15 cellular contexts compared by ENCODE assay signal in genomic region chr6:137744877-137745276, GRCh38.
DNase-seq lines count a peak whose midpoint lies in the region; ATAC-seq, FAIRE-seq and TF ChIP-seq lines count a peak whose summit lies in the region.
"Had no signal": no experiment of that assay in that cellular context is flagged by ENCODE, and none has a peak within 500 bp of the region (broad histone marks: within the 10 kb centered on the region; RNA-seq: fewer than 3 reads in every experiment).

No MANE protein-coding gene starts in this region.

- DNase-seq in GM18507 (ENCODE audit: extremely low spot score, insufficient read length, low read depth) (no peak), left cardiac atrium (no peak), SKM-1 (lab: John Stamatoyannopoulos, UW; ENCODE audit: unreplicated experiment) (no peak), NCI-H510A (lab: John Stamatoyannopoulos, UW) (no peak), gastrocnemius medialis (no peak)
- DNase-seq: kidney glomerular epithelial cell; naive thymus-derived CD8-positive, alpha-beta T cell; PC-9; T1000 had no signal

- intact Hi-C loops in left cardiac atrium (cut with DNase I): no loop called here
- intact Hi-C loops in gastrocnemius medialis (cut with DNase I; ENCODE audit: low total_unique reads): no loop called here

- no peak overlapping the region for H3K27ac ChIP-seq in gastrocnemius medialis

- H3K4me1 ChIP-seq in gastrocnemius medialis: peaks cover 17 to 22% of the 10 kb centered on the region in 2 donors

- ATAC-seq in GM19452 (IDR thresholded peaks at IDR 0.05; ENCODE audit: unreplicated experiment) (peak; percentile 79), HG02798 (IDR thresholded peaks at IDR 0.05; ENCODE audit: poor library complexity, unreplicated experiment) (peak; percentile 83), HG03558 (IDR thresholded peaks at IDR 0.05; ENCODE audit: extremely low read depth, unreplicated experiment) (peak; percentile 74), left cardiac atrium (no peak), gastrocnemius medialis (no peak)
- ATAC-seq: HCT116; naive thymus-derived CD8-positive, alpha-beta T cell had no signal

- FAIRE-seq in GM18507 (lab: Jason Lieb, UNC): peak; percentile 94
- FAIRE-seq: frontal cortex, urothelium cell line had no signal

- H3K9me3 ChIP-seq in gastrocnemius medialis: no peaks in the 10 kb centered on the region

- no peak for TF ChIP-seq POLR2A in gastrocnemius medialis (IDR thresholded peaks at IDR 0.05)

- in situ Hi-C loops in gastrocnemius medialis (cut with MboI; ENCODE audit: low sequenced_read_pairs in 4 of 4): no loop called here

- no peak for TF ChIP-seq CTCF in gastrocnemius medialis (IDR thresholded peaks at IDR 0.05 in 4 of 5, conservative IDR thresholded peaks at IDR 0.05 in 1 of 5)

- no peaks in the 10 kb centered on the region for H3K36me3 ChIP-seq in gastrocnemius medialis

- H3K4me3 ChIP-seq in gastrocnemius medialis: no peak overlapping the region
- H3K4me3 ChIP-seq: PC-9 had no signal

- no peaks in the 10 kb centered on the region for H3K27me3 ChIP-seq in gastrocnemius medialis

Comparison
In these comparisons a context has a peak if more than half of its experiments do, and no peak if none do; other contexts are left out.
1. ATAC-seq: peak in GM19452 (single experiment), HG02798 (single experiment) and HG03558 (single experiment); none in left cardiac atrium (0 of 2) and gastrocnemius medialis (0 of 2).